8 cellular contexts compared by ENCODE assay signal in the genomic region with DNA sequence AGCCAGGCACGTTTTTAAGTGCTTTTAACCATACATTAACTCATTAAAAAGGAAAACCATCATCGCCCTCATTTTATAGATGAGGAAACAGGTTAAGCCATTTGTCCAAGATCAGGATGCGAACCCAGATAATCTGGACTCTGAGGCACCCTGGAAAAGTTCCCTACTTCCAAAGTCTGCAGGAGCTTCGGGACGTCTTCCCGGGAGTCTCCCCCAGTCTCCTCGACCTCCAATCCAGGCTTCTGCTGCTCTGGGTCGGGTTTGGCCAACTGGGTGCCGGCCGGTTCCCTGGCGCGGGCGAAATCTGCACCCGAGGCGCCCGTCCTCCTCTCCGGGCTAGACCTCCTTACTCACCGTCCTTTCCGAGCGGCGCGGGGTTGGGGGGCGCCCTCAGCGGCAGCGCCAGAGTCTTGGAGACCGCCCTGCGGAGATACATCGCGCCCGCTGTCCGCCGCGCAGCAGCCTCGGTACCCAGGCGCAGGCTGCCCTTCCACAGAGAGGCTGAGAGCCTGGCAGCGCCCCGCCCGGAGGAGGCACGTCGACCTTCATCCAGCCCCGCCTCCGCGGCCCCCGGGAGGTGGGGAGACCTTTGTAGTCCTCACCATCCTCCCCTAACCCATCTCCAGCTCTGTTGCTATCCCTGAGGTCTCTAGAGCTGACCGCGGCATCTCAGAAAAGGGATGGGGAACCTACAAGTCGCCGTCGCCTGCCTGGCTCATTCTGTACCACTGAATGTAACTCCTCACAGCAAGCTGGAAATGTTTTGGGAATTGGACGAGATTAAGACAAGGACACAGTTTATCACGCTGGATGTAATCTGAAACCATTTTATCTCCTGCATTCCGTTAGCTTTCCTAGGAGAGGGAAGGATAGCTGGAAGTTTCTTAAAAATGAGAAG. TPM values are rescaled to one million over a fixed set of nuclear protein-coding genes. Genes with fewer than 3 reads are reported as not detected.
A peak's percentile ranks its signal among the peaks of the same experiment; 100 is the strongest.
DNase-seq lines count a peak whose midpoint lies in the region; ATAC-seq and TF ChIP-seq lines count a peak whose summit lies in the region.
"Had no signal": no experiment of that assay in that cellular context is flagged by ENCODE, and none has a peak within 500 bp of the region (broad histone marks: within the 10 kb centered on the region; RNA-seq: fewer than 3 reads in every experiment).

A gene (minus strand): TSS at position 503 of the 898 bp plus-strand sequence. CDS start 67 bp downstream, at position 436.

- H3K27ac Mint-ChIP-seq in T-cell: no peak within 1 kb of the TSS
- H3K27ac Mint-ChIP-seq in stimulated activated naive CD8-positive, alpha-beta T cell treated with anti-CD3 and anti-CD28 coated beads, Interleukin-15, Interleukin-2, amounts not matched to agents 100 ng/mL and 50 ng/mL, for 24 hours: no peak within 1 kb of the TSS

- peaks cover 0 to 6% (median 4%) of the 10 kb centered on the region in 3 donors for H3K9me3 Mint-ChIP-seq in T-cell
- H3K9me3 Mint-ChIP-seq in stimulated activated naive CD8-positive, alpha-beta T cell treated with anti-CD3 and anti-CD28 coated beads, Interleukin-15, Interleukin-2, amounts not matched to agents 100 ng/mL and 50 ng/mL, for 24 hours: peaks cover 5% of the 10 kb centered on the region

- 9 to 16% methylated on average over 30 to 52 of the region's 52 CpGs for WGBS in lower leg skin, 2 donors

- no peak for TF ChIP-seq CTCF in lower leg skin (IDR thresholded peaks at IDR 0.05)

- H3K4me3 ChIP-seq in lower leg skin (ENCODE audit: low read depth, poor library complexity, severe bottlenecking): peak within 1 kb of the TSS; percentile 8
- H3K4me3 ChIP-seq: SK-N-MC had no signal

- TF ChIP-seq POLR2A in lower leg skin (IDR thresholded peaks at IDR 0.05): no peak

- peaks cover 30 to 49% of the 10 kb centered on the region in 2 donors for H3K27me3 Mint-ChIP-seq in T-cell
- peaks cover 58% of the 10 kb centered on the region for H3K27me3 Mint-ChIP-seq in stimulated activated naive CD8-positive, alpha-beta T cell treated with anti-CD3 and anti-CD28 coated beads, Interleukin-15, Interleukin-2, amounts not matched to agents 100 ng/mL and 50 ng/mL, for 24 hours

- ATAC-seq in GM19463 (IDR thresholded peaks at IDR 0.05; ENCODE audit: unreplicated experiment): peak; percentile 73
- peak; percentile 70 to 77 (median 74) for ATAC-seq in T-cell (replicated peaks in 1 of 4)
- ATAC-seq in HG03108 (IDR thresholded peaks at IDR 0.05; ENCODE audit: unreplicated experiment): no peak

- CTCF ChIA-PET in T-cell (lab: Charles Lee): no interaction called here

- POLR2A ChIA-PET in T-cell (lab: Charles Lee): no interaction called here

- peak in 17 of 34 experiments; percentile 0 to 26 (median 10) for DNase-seq in T-cell
- peak; percentile 51 for DNase-seq in dermis blood vessel endothelial cell
- DNase-seq in lower leg skin (ENCODE audit: low spot score in 2 of 2): no peak
- DNase-seq in foreskin melanocyte: no peak

- peak within 1 kb of the TSS; percentile 71 to 81 (median 71) for H3K4me3 Mint-ChIP-seq in T-cell
- H3K4me3 Mint-ChIP-seq in stimulated activated naive CD8-positive, alpha-beta T cell treated with anti-CD3 and anti-CD28 coated beads, Interleukin-15, Interleukin-2, amounts not matched to agents 100 ng/mL and 50 ng/mL, for 24 hours: peak within 1 kb of the TSS; percentile 78

- intact Hi-C loops in lower leg skin (cut with DNase I; ENCODE audit: low total_unique reads): no loop called here

- peaks cover 7% of the 10 kb centered on the region for H3K36me3 Mint-ChIP-seq in T-cell
- H3K36me3 Mint-ChIP-seq in stimulated activated naive CD8-positive, alpha-beta T cell treated with anti-CD3 and anti-CD28 coated beads, Interleukin-15, Interleukin-2, amounts not matched to agents 100 ng/mL and 50 ng/mL, for 24 hours (ENCODE audit: low read depth): peaks cover 12% of the 10 kb centered on the region

- H3K4me1 Mint-ChIP-seq in T-cell: peaks cover 19 to 20% (median 20%) of the 10 kb centered on the region in 3 donors
- H3K4me1 Mint-ChIP-seq in stimulated activated naive CD8-positive, alpha-beta T cell treated with anti-CD3 and anti-CD28 coated beads, Interleukin-15, Interleukin-2, amounts not matched to agents 100 ng/mL and 50 ng/mL, for 24 hours (ENCODE audit: low read depth): peaks cover 9% of the 10 kb centered on the region

RNA-seq across cellular contexts. Expression of the gene that starts here (rescaled TPM):
- total RNA-seq in T-cell: under 1 TPM in 4 of 5 donors, not detected in 1; 0.25 to 0.61 (median 0.39) TPM
- 0.68 and 2.9 TPM in 2 replicates for total RNA-seq in dermis blood vessel endothelial cell
- total RNA-seq in lower leg skin: 1 to 10 TPM in 1 of 4 donors, under 1 TPM in 1, not detected in 2; 0.84 to 1.2 TPM

Comparison
In these comparisons a context has a peak if more than half of its experiments do, and no peak if none do; other contexts are left out.
1. Peak in ATAC-seq in T-cell; RNA of the gene not detected or under 1 TPM.